Comparison of ENCODE assay signal across 1 cellular context in genomic region chr6:155248021-155249001, GRCh38.
TF ChIP-seq lines count a peak whose summit lies in the region.

No MANE protein-coding gene starts in this region.

TF ChIP-seq in GM23338, 12 proteins besides CTCF, POLR2A, EP300 and RAD21 (continued from another document):
- TF ChIP-seq, protein P1, sequence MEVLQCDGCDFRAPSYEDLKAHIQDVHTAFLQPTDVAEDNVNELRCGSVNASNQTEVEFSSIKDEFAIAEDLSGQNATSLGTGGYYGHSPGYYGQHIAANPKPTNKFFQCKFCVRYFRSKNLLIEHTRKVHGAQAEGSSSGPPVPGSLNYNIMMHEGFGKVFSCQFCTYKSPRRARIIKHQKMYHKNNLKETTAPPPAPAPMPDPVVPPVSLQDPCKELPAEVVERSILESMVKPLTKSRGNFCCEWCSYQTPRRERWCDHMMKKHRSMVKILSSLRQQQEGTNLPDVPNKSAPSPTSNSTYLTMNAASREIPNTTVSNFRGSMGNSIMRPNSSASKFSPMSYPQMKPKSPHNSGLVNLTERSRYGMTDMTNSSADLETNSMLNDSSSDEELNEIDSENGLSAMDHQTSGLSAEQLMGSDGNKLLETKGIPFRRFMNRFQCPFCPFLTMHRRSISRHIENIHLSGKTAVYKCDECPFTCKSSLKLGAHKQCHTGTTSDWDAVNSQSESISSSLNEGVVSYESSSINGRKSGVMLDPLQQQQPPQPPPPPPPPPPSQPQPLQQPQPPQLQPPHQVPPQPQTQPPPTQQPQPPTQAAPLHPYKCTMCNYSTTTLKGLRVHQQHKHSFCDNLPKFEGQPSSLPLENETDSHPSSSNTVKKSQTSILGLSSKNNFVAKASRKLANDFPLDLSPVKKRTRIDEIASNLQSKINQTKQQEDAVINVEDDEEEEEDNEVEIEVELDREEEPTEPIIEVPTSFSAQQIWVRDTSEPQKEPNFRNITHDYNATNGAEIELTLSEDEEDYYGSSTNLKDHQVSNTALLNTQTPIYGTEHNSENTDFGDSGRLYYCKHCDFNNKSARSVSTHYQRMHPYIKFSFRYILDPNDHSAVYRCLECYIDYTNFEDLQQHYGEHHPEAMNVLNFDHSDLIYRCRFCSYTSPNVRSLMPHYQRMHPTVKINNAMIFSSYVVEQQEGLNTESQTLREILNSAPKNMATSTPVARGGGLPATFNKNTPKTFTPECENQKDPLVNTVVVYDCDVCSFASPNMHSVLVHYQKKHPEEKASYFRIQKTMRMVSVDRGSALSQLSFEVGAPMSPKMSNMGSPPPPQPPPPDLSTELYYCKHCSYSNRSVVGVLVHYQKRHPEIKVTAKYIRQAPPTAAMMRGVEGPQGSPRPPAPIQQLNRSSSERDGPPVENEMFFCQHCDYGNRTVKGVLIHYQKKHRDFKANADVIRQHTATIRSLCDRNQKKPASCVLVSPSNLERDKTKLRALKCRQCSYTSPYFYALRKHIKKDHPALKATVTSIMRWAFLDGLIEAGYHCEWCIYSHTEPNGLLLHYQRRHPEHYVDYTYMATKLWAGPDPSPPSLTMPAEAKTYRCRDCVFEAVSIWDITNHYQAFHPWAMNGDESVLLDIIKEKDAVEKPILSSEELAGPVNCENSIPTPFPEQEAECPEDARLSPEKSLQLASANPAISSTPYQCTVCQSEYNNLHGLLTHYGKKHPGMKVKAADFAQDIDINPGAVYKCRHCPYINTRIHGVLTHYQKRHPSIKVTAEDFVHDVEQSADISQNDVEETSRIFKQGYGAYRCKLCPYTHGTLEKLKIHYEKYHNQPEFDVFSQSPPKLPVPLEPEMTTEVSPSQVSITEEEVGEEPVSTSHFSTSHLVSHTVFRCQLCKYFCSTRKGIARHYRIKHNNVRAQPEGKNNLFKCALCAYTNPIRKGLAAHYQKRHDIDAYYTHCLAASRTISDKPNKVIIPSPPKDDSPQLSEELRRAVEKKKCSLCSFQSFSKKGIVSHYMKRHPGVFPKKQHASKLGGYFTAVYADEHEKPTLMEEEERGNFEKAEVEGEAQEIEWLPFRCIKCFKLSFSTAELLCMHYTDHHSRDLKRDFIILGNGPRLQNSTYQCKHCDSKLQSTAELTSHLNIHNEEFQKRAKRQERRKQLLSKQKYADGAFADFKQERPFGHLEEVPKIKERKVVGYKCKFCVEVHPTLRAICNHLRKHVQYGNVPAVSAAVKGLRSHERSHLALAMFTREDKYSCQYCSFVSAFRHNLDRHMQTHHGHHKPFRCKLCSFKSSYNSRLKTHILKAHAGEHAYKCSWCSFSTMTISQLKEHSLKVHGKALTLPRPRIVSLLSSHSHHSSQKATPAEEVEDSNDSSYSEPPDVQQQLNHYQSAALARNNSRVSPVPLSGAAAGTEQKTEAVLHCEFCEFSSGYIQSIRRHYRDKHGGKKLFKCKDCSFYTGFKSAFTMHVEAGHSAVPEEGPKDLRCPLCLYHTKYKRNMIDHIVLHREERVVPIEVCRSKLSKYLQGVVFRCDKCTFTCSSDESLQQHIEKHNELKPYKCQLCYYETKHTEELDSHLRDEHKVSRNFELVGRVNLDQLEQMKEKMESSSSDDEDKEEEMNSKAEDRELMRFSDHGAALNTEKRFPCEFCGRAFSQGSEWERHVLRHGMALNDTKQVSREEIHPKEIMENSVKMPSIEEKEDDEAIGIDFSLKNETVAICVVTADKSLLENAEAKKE (CRISPR knock-in tag; IDR thresholded peaks at IDR 0.05): no peak
- no peak for TF ChIP-seq NANOG (IDR thresholded peaks at IDR 0.05; ENCODE audit: borderline replicate concordance)
- no peak for TF ChIP-seq ETS1 (IDR thresholded peaks at IDR 0.05)
- no peak for TF ChIP-seq JUNB (IDR thresholded peaks at IDR 0.05; ENCODE audit: unreplicated experiment)
- TF ChIP-seq ZNF331 (CRISPR knock-in tag; IDR thresholded peaks at IDR 0.05; ENCODE audit: low read depth): no peak
